Comparison of ENCODE assay signal across 1 cellular context in the genomic region with DNA sequence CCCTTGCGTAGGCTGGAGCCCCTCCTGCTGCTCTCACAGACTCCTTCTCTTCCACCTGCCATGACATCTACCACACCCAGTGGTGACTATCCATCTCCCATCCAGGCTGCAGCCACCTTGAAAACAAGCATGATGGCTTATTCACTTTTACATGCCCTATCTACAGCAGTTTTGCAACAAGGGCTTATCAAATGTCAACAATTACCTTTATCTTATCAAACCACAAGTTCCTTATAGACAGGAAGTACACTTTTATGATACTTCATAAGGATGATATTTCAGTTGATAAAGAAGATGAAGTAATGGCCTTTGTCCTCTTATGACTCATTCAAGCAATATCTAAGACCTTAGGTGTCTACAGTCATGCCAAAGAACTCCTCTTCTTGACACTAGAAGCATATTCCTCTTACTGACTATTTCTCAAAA.
TF ChIP-seq lines count a peak whose summit lies in the region.

No MANE protein-coding gene starts in this region.

TF ChIP-seq in K562, 482 proteins besides CTCF, POLR2A, EP300 and RAD21 (continued from another document):
- TF ChIP-seq, protein P1, sequence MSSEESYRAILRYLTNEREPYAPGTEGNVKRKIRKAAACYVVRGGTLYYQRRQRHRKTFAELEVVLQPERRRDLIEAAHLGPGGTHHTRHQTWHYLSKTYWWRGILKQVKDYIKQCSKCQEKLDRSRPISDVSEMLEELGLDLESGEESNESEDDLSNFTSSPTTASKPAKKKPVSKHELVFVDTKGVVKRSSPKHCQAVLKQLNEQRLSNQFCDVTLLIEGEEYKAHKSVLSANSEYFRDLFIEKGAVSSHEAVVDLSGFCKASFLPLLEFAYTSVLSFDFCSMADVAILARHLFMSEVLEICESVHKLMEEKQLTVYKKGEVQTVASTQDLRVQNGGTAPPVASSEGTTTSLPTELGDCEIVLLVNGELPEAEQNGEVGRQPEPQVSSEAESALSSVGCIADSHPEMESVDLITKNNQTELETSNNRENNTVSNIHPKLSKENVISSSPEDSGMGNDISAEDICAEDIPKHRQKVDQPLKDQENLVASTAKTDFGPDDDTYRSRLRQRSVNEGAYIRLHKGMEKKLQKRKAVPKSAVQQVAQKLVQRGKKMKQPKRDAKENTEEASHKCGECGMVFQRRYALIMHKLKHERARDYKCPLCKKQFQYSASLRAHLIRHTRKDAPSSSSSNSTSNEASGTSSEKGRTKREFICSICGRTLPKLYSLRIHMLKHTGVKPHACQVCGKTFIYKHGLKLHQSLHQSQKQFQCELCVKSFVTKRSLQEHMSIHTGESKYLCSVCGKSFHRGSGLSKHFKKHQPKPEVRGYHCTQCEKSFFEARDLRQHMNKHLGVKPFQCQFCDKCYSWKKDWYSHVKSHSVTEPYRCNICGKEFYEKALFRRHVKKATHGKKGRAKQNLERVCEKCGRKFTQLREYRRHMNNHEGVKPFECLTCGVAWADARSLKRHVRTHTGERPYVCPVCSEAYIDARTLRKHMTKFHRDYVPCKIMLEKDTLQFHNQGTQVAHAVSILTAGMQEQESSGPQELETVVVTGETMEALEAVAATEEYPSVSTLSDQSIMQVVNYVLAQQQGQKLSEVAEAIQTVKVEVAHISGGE (CRISPR knock-in tag; IDR thresholded peaks at IDR 0.05): no peak
- TF ChIP-seq ZNF696 (CRISPR knock-in tag; conservative IDR thresholded peaks at IDR 0.05) (no peak), POLR2AphosphoS2 (IDR thresholded peaks at IDR 0.05; ENCODE audit: low read length) (no peak), ZNF551 (CRISPR knock-in tag; IDR thresholded peaks at IDR 0.05) (no peak), ZNF253 (CRISPR knock-in tag; conservative IDR thresholded peaks at IDR 0.05) (no peak), ZNF274 (IDR thresholded peaks at IDR 0.05; ENCODE audit: borderline replicate concordance, low read depth, low read length) (no peak), SIX5 (IDR thresholded peaks at IDR 0.05; ENCODE audit: borderline replicate concordance in 1 of 2, insufficient read depth in 1 of 2, low read depth in 1 of 2, low read length in 2 of 2) (no peak), SREBF2 (CRISPR knock-in tag; IDR thresholded peaks at IDR 0.05) (no peak), CAMTA2 (CRISPR knock-in tag; conservative IDR thresholded peaks at IDR 0.05) (no peak), STAT5B (CRISPR knock-in tag; IDR thresholded peaks at IDR 0.05) (no peak), NFATC3 (IDR thresholded peaks at IDR 0.05) (no peak), DDX20 (tag; IDR thresholded peaks at IDR 0.05; ENCODE audit: low read depth) (no peak), ZC3H4 (CRISPR knock-in tag; IDR thresholded peaks at IDR 0.05; ENCODE audit: borderline replicate concordance) (no peak), BRF1 (IDR thresholded peaks at IDR 0.05; ENCODE audit: borderline replicate concordance, extremely low read depth, insufficient read length) (no peak), SNRNP70 (optimal IDR thresholded peaks at IDR 0.05; ENCODE audit: low read depth, low read length) (no peak), ZNF263 (CRISPR knock-in tag; IDR thresholded peaks at IDR 0.05; ENCODE audit: borderline replicate concordance) (no peak)
- TF ChIP-seq, protein P2, sequence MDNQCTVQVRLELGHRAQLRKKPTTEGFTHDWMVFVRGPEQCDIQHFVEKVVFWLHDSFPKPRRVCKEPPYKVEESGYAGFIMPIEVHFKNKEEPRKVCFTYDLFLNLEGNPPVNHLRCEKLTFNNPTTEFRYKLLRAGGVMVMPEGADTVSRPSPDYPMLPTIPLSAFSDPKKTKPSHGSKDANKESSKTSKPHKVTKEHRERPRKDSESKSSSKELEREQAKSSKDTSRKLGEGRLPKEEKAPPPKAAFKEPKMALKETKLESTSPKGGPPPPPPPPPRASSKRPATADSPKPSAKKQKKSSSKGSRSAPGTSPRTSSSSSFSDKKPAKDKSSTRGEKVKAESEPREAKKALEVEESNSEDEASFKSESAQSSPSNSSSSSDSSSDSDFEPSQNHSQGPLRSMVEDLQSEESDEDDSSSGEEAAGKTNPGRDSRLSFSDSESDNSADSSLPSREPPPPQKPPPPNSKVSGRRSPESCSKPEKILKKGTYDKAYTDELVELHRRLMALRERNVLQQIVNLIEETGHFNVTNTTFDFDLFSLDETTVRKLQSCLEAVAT (IDR thresholded peaks at IDR 0.05): no peak
